ENCODE assay signal across 12 cellular contexts in genomic region chr3:152436707-152437615, GRCh38.
DNase-seq lines count a peak whose midpoint lies in the region; ATAC-seq, FAIRE-seq and TF ChIP-seq lines count a peak whose summit lies in the region.
"Had no signal": no experiment of that assay in that cellular context is flagged by ENCODE, and none has a peak within 500 bp of the region (broad histone marks: within the 10 kb centered on the region; RNA-seq: fewer than 3 reads in every experiment).

No MANE protein-coding gene starts in this region.

- no TSS peak for BruUV-seq in A673 (replicated peaks; lab: Mats Ljungman, UMichigan)
- no TSS peak for BruUV-seq in K562 (replicated peaks; lab: Mats Ljungman, UMichigan)

- H4K5ac ChIP-seq in mesendoderm (ENCODE audit: low read length): no peak overlapping the region

- no peak overlapping the region for H2AFZ ChIP-seq in K562 (ENCODE audit: low read depth, low read length)

- peaks cover 96% of the 10 kb centered on the region for H3K79me2 ChIP-seq in K562 (ENCODE audit: control insufficient read depth, insufficient read depth, low read length)
- no peaks in the 10 kb centered on the region for H3K79me2 ChIP-seq in mesendoderm (ENCODE audit: control insufficient read depth, insufficient read depth, low read length)

- H3K23ac ChIP-seq in mesendoderm (ENCODE audit: low read length): no peak overlapping the region

- H3K4me2 ChIP-seq in K562 (ENCODE audit: insufficient read depth, low read length) (no peak overlapping the region), mesendoderm (ENCODE audit: low read length) (no peak overlapping the region)

- H2BK120ac ChIP-seq in mesendoderm (ENCODE audit: low read depth, low read length): no peak overlapping the region

- no peak overlapping the region for H4K8ac ChIP-seq in mesendoderm (ENCODE audit: low read depth, low read length)

- ATAC-seq in K562: peak; percentile 75

- H3K4ac ChIP-seq in mesendoderm (ENCODE audit: low read depth, low read length): no peak overlapping the region

- peak; percentile 93 for TF ChIP-seq EP300 in K562 (IDR thresholded peaks at IDR 0.05; ENCODE audit: low read length)

- H3K36me3 ChIP-seq in A673 (ENCODE audit: insufficient read depth, low read length, poor library complexity, severe bottlenecking): peaks cover 3% of the 10 kb centered on the region
- H3K36me3 ChIP-seq in HEK293 (ENCODE audit: control insufficient read depth in 2 of 2, insufficient read depth in 1 of 2, low read length in 2 of 2): peaks cover 0 to 7% of the 10 kb centered on the region in 2 experiments; a peak in 1 of 3 replicates
- H3K36me3 ChIP-seq in K562 (ENCODE audit: control insufficient read depth, insufficient read depth, low read length): peaks cover 69% of the 10 kb centered on the region
- H3K36me3 ChIP-seq in mesendoderm (ENCODE audit: control insufficient read depth, insufficient read depth, low read length): no peaks in the 10 kb centered on the region
- H3K36me3 ChIP-seq in kidney (ENCODE audit: control insufficient read depth in 1 of 2, insufficient read depth in 2 of 2, low read length in 2 of 2): peaks cover 0 to 7% of the 10 kb centered on the region in 2 donors
- H3K36me3 ChIP-seq: WERI-Rb-1 had no signal

- no peak overlapping the region for H2AK5ac ChIP-seq in mesendoderm (ENCODE audit: low read length)

- no peak for FAIRE-seq in K562 (lab: Jason Lieb, UNC)
- no peak for FAIRE-seq in kidney (lab: Jason Lieb, UNC)
- no peak for FAIRE-seq in HTR-8/SVneo (lab: Jason Lieb, UNC)
- FAIRE-seq: astrocyte, frontal cortex had no signal

- 32% methylated on average over 7 of the region's 7 CpGs for WGBS in K562 (ENCODE audit: insufficient coverage, low coverage, missing lambda C conversion rate)
- WGBS in mesendoderm (ENCODE audit: extremely low coverage, insufficient coverage, low lambda C conversion rate): no CpG with 5 or more reads among the region's 7 CpGs

- CTCF ChIA-PET in A673 (lab: Charles Lee) (no interaction called here), HEK293 (lab: Yijun Ruan, JAX) (interaction anchor here (0.6 to 2.1 kb wide), 3 partner anchors 72 to 365 kb away, joined by 3 to 5 read pairs (median 5); no protein-coding TSS in a partner anchor), K562 (lab: Yijun Ruan, JAX; ENCODE audit: low intra/inter-chr PET ratio) (no interaction called here)

- H3K79me1 ChIP-seq in mesendoderm (ENCODE audit: low read length): no peaks in the 10 kb centered on the region

- H2BK5ac ChIP-seq in mesendoderm (ENCODE audit: low read length): no peak overlapping the region

- peak; percentile 80 for DNase-seq in A673 (ENCODE audit: low spot score)
- peak in 1 of 4 experiments; percentile 46 for DNase-seq in K562 (ENCODE audit: extremely low read depth in 1 of 4, low spot score in 3 of 4)
- peak; percentile 79 for DNase-seq in mesendoderm
- no peak for DNase-seq in activated gamma-delta T cell treated with Interleukin-2 at 50 U/mL for 16 hours
- no peak for DNase-seq in kidney
- no peak for DNase-seq in GM13977 (ENCODE audit: low spot score)
- no peak for DNase-seq in HTR-8/SVneo (ENCODE audit: insufficient read length, low spot score)
- DNase-seq: NCI-H774, WERI-Rb-1 had no signal

- H3K27me3 ChIP-seq in A673 (replicated peaks; ENCODE audit: insufficient read depth, low read depth, low read length, poor library complexity) (no peaks in the 10 kb centered on the region), K562 (ENCODE audit: control insufficient read depth in 2 of 2, insufficient read depth in 2 of 2, low read length in 2 of 2) (no peaks in the 10 kb centered on the region), mesendoderm (ENCODE audit: insufficient read depth, low read length, poor library complexity) (no peaks in the 10 kb centered on the region)

- H3K4me3 ChIP-seq in A673 (ENCODE audit: low read depth, low read length, poor library complexity, severe bottlenecking) (peak overlapping the region; percentile 16), HEK293 (ENCODE audit: low read depth, low read length) (no peak overlapping the region), K562 (no peak overlapping the region), mesendoderm (ENCODE audit: low read length) (no peak overlapping the region), kidney (ENCODE audit: low read length in 2 of 2) (no peak overlapping the region)

- H4K20me1 ChIP-seq in K562 (replicated peaks; ENCODE audit: control insufficient read depth, insufficient read depth, low read length): no peaks in the 10 kb centered on the region

- H3K9ac ChIP-seq in K562 (ENCODE audit: insufficient read depth in 1 of 2, low read depth in 2 of 2, low read length in 2 of 2) (no peak overlapping the region), mesendoderm (ENCODE audit: low read length) (no peak overlapping the region), kidney (ENCODE audit: low read length in 2 of 2) (no peak overlapping the region)

- TF ChIP-seq POLR2A in K562 (conservative IDR thresholded peaks at IDR 0.05): no peak

- peaks cover 14% of the 10 kb centered on the region for H3K9me3 ChIP-seq in A673 (ENCODE audit: low read depth, low read length, poor library complexity, severe bottlenecking)
- no peaks in the 10 kb centered on the region for H3K9me3 ChIP-seq in HEK293 (ENCODE audit: control insufficient read depth, insufficient read depth, low read depth, low read length)
- H3K9me3 ChIP-seq in K562 (replicated peaks; ENCODE audit: control insufficient read depth, insufficient read depth, low read depth, low read length): no peaks in the 10 kb centered on the region
- H3K9me3 ChIP-seq in kidney (ENCODE audit: control insufficient read depth in 1 of 2, low read length in 2 of 2): peaks cover 0 to 12% of the 10 kb centered on the region in 2 donors

- H3K9me1 ChIP-seq in K562 (ENCODE audit: control insufficient read depth, insufficient read depth, low read length): no peaks in the 10 kb centered on the region

- H2BK15ac ChIP-seq in mesendoderm (replicated peaks; ENCODE audit: low read depth): no peak overlapping the region

- H3K27ac ChIP-seq in A673 (ENCODE audit: low read depth, low read length, poor library complexity, severe bottlenecking) (peak overlapping the region; percentile 51), HEK293 (ENCODE audit: extremely low read depth, low read depth, low read length) (no peak overlapping the region), K562 (ENCODE audit: extremely low read depth, low read depth, low read length) (peak overlapping the region; percentile 41; the same call in 1 of the 3 replicates), mesendoderm (ENCODE audit: low read depth, low read length) (no peak overlapping the region), kidney (ENCODE audit: low read depth in 2 of 2, low read length in 2 of 2) (no peak overlapping the region)
- H3K27ac ChIP-seq: WERI-Rb-1 had no signal

- no peak overlapping the region for H3K18ac ChIP-seq in mesendoderm (ENCODE audit: low read length)

- in situ Hi-C loops in K562 (cut with MboI): no loop called here
- in situ Hi-C loops in GM13977 (cut with MboI; ENCODE audit: low pct_unique_long_range_greater_than_20kb, low sequenced_read_pairs, unreplicated experiment): no loop called here

- POLR2A ChIA-PET in A673 (lab: Charles Lee; ENCODE audit: low non-redundant PET): no interaction called here
- POLR2A ChIA-PET in HEK293 (lab: Yijun Ruan, JAX): no interaction called here
- POLR2A ChIA-PET in K562 (lab: Yijun Ruan, JAX): interaction anchor here (0.6 to 1.7 kb wide), 2 partner anchors 10 to 140 kb away, joined by 3 to 6 read pairs; no protein-coding TSS in a partner anchor

- intact Hi-C loops in A673 (cut with micrococcal nuclease; ENCODE audit: unreplicated experiment): no loop called here
- intact Hi-C loops in K562 (cut with micrococcal nuclease): no loop called here
- intact Hi-C loops in kidney (cut with DNase I): no loop called here

- TF ChIP-seq CTCF in A673 (conservative IDR thresholded peaks at IDR 0.05; ENCODE audit: low read depth, low read length) (no peak), HEK293 (tag by site-specific recombination; IDR thresholded peaks at IDR 0.05) (no peak), K562 (IDR thresholded peaks at IDR 0.05 in 2 of 3, conservative IDR thresholded peaks at IDR 0.05 in 1 of 3; ENCODE audit: insufficient read depth in 2 of 3, low read depth in 1 of 3, low read length in 3 of 3) (no peak), kidney (IDR thresholded peaks at IDR 0.05; ENCODE audit: borderline replicate concordance, extremely low read depth, insufficient read depth) (no peak), GM13977 (IDR thresholded peaks at IDR 0.05; ENCODE audit: extremely low read depth, insufficient read depth, missing control alignments) (no peak)

- H3K4me1 ChIP-seq in A673 (ENCODE audit: insufficient read depth, low read length, poor library complexity, severe bottlenecking): peaks cover 41% of the 10 kb centered on the region
- no peaks in the 10 kb centered on the region for H3K4me1 ChIP-seq in HEK293 (ENCODE audit: control insufficient read depth, insufficient read depth, low read length)
- H3K4me1 ChIP-seq in K562 (replicated peaks in 1 of 2; ENCODE audit: control insufficient read depth in 2 of 2, insufficient read depth in 2 of 2, low read length in 2 of 2): peaks cover 0 to 6% of the 10 kb centered on the region in 2 experiments; a peak in 3 of 5 replicates
- no peaks in the 10 kb centered on the region for H3K4me1 ChIP-seq in mesendoderm (ENCODE audit: control insufficient read depth, low read depth, low read length)
- H3K4me1 ChIP-seq in kidney (ENCODE audit: control insufficient read depth in 1 of 2, insufficient read depth in 1 of 2, low read depth in 1 of 2, low read length in 2 of 2): peaks cover 0 to 2% of the 10 kb centered on the region in 2 donors

- H3K56ac ChIP-seq in mesendoderm (ENCODE audit: low read length): no peak overlapping the region

- no peak for TF ChIP-seq RAD21 in K562 (CRISPR knock-in tag; conservative IDR thresholded peaks at IDR 0.05 in 1 of 2, IDR thresholded peaks at IDR 0.05 in 1 of 2)

TF ChIP-seq in HEK293, 187 proteins besides CTCF, POLR2A, EP300 and RAD21 (continues in another document):
- TF ChIP-seq ZNF548 (tag by site-specific recombination; IDR thresholded peaks at IDR 0.05): no peak

TF ChIP-seq in K562, 482 proteins besides CTCF, POLR2A, EP300 and RAD21 (continues in another document):
- no peak for TF ChIP-seq PYGO2 (tag; IDR thresholded peaks at IDR 0.05)
- TF ChIP-seq ZNF583 (CRISPR knock-in tag; IDR thresholded peaks at IDR 0.05): no peak
- TF ChIP-seq MEF2D (tag; conservative IDR thresholded peaks at IDR 0.05; ENCODE audit: low read depth): no peak
- TF ChIP-seq, protein P1, sequence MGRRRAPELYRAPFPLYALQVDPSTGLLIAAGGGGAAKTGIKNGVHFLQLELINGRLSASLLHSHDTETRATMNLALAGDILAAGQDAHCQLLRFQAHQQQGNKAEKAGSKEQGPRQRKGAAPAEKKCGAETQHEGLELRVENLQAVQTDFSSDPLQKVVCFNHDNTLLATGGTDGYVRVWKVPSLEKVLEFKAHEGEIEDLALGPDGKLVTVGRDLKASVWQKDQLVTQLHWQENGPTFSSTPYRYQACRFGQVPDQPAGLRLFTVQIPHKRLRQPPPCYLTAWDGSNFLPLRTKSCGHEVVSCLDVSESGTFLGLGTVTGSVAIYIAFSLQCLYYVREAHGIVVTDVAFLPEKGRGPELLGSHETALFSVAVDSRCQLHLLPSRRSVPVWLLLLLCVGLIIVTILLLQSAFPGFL (CRISPR knock-in tag; IDR thresholded peaks at IDR 0.05): no peak
- TF ChIP-seq RB1 (IDR thresholded peaks at IDR 0.05; ENCODE audit: low read depth): no peak
- TF ChIP-seq TCF3 (CRISPR knock-in tag; IDR thresholded peaks at IDR 0.05): no peak

Comparison
In these comparisons a context has a peak if more than half of its experiments do, and no peak if none do; other contexts are left out.
1. DNase-seq: peak in A673 (single experiment) and mesendoderm (single experiment); none in activated gamma-delta T cell treated with Interleukin-2 at 50 U/mL for 16 hours (single experiment), kidney (single experiment), GM13977 (single experiment) and HTR-8/SVneo (single experiment).
2. H3K27ac ChIP-seq: peak in A673 (single experiment) and K562 (single experiment); none in HEK293 (single experiment), mesendoderm (single experiment) and kidney (0 of 2).